ENCODE assay signal across 1 cellular context in the genomic region with DNA sequence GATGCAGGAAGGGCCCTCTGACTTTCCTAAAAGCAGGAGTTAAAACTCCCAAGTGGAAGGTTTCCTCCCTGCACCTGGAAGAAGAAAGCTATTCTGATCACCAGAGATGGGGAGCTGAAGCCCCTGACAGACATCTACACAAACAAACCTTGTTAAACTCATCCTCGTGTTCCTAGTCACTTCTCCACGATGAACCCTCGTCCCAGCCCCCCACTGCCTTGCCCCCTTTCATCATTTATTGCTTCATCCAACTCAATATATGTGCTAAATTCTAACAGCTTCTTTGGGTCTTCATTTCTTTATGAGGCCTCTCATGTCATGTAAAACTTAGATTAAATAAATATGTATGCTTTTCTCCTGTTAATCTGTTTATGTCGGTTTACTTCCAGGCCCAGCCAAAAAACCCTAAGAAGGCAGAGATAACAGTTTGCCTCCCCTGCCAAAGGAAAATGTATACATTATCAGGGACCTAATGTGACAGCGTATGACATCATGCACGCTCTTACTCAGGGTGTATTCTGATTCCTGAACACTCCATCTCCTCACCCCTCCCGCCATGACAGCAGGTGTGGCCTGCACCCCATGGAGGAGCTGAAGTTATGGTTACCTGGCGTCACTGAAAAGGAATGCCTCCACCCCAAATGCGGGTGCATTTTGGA.
TF ChIP-seq lines count a peak whose summit lies in the region.

No MANE protein-coding gene starts in this region.

TF ChIP-seq in K562, 482 proteins besides CTCF, POLR2A, EP300 and RAD21 (continues in another document):
- TF ChIP-seq, protein P1, sequence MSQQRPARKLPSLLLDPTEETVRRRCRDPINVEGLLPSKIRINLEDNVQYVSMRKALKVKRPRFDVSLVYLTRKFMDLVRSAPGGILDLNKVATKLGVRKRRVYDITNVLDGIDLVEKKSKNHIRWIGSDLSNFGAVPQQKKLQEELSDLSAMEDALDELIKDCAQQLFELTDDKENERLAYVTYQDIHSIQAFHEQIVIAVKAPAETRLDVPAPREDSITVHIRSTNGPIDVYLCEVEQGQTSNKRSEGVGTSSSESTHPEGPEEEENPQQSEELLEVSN (IDR thresholded peaks at IDR 0.05; ENCODE audit: borderline replicate concordance in 1 of 2, extremely low read depth in 1 of 2, insufficient read depth in 1 of 2, insufficient read length in 1 of 2, low read depth in 1 of 2, low read length in 1 of 2, poor library complexity in 1 of 2, severe bottlenecking in 1 of 2) = peak in 1 of 2 experiments; percentile 17
- TF ChIP-seq, protein P2, sequence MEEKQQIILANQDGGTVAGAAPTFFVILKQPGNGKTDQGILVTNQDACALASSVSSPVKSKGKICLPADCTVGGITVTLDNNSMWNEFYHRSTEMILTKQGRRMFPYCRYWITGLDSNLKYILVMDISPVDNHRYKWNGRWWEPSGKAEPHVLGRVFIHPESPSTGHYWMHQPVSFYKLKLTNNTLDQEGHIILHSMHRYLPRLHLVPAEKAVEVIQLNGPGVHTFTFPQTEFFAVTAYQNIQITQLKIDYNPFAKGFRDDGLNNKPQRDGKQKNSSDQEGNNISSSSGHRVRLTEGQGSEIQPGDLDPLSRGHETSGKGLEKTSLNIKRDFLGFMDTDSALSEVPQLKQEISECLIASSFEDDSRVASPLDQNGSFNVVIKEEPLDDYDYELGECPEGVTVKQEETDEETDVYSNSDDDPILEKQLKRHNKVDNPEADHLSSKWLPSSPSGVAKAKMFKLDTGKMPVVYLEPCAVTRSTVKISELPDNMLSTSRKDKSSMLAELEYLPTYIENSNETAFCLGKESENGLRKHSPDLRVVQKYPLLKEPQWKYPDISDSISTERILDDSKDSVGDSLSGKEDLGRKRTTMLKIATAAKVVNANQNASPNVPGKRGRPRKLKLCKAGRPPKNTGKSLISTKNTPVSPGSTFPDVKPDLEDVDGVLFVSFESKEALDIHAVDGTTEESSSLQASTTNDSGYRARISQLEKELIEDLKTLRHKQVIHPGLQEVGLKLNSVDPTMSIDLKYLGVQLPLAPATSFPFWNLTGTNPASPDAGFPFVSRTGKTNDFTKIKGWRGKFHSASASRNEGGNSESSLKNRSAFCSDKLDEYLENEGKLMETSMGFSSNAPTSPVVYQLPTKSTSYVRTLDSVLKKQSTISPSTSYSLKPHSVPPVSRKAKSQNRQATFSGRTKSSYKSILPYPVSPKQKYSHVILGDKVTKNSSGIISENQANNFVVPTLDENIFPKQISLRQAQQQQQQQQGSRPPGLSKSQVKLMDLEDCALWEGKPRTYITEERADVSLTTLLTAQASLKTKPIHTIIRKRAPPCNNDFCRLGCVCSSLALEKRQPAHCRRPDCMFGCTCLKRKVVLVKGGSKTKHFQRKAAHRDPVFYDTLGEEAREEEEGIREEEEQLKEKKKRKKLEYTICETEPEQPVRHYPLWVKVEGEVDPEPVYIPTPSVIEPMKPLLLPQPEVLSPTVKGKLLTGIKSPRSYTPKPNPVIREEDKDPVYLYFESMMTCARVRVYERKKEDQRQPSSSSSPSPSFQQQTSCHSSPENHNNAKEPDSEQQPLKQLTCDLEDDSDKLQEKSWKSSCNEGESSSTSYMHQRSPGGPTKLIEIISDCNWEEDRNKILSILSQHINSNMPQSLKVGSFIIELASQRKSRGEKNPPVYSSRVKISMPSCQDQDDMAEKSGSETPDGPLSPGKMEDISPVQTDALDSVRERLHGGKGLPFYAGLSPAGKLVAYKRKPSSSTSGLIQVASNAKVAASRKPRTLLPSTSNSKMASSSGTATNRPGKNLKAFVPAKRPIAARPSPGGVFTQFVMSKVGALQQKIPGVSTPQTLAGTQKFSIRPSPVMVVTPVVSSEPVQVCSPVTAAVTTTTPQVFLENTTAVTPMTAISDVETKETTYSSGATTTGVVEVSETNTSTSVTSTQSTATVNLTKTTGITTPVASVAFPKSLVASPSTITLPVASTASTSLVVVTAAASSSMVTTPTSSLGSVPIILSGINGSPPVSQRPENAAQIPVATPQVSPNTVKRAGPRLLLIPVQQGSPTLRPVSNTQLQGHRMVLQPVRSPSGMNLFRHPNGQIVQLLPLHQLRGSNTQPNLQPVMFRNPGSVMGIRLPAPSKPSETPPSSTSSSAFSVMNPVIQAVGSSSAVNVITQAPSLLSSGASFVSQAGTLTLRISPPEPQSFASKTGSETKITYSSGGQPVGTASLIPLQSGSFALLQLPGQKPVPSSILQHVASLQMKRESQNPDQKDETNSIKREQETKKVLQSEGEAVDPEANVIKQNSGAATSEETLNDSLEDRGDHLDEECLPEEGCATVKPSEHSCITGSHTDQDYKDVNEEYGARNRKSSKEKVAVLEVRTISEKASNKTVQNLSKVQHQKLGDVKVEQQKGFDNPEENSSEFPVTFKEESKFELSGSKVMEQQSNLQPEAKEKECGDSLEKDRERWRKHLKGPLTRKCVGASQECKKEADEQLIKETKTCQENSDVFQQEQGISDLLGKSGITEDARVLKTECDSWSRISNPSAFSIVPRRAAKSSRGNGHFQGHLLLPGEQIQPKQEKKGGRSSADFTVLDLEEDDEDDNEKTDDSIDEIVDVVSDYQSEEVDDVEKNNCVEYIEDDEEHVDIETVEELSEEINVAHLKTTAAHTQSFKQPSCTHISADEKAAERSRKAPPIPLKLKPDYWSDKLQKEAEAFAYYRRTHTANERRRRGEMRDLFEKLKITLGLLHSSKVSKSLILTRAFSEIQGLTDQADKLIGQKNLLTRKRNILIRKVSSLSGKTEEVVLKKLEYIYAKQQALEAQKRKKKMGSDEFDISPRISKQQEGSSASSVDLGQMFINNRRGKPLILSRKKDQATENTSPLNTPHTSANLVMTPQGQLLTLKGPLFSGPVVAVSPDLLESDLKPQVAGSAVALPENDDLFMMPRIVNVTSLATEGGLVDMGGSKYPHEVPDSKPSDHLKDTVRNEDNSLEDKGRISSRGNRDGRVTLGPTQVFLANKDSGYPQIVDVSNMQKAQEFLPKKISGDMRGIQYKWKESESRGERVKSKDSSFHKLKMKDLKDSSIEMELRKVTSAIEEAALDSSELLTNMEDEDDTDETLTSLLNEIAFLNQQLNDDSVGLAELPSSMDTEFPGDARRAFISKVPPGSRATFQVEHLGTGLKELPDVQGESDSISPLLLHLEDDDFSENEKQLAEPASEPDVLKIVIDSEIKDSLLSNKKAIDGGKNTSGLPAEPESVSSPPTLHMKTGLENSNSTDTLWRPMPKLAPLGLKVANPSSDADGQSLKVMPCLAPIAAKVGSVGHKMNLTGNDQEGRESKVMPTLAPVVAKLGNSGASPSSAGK (IDR thresholded peaks at IDR 0.05) = peak; percentile 92
- peak; percentile 89 for TF ChIP-seq JUND (IDR thresholded peaks at IDR 0.05; ENCODE audit: borderline replicate concordance, low read depth, low read length)
- TF ChIP-seq JUND (tag; IDR thresholded peaks at IDR 0.05; ENCODE audit: borderline replicate concordance, low read depth, low read length) = peak; percentile 86; the same call in 1 of the 3 replicates
- TF ChIP-seq LEF1 (IDR thresholded peaks at IDR 0.05) = peak; percentile 51; the same call in 1 of the 2 replicates
- TF ChIP-seq, protein P3, sequence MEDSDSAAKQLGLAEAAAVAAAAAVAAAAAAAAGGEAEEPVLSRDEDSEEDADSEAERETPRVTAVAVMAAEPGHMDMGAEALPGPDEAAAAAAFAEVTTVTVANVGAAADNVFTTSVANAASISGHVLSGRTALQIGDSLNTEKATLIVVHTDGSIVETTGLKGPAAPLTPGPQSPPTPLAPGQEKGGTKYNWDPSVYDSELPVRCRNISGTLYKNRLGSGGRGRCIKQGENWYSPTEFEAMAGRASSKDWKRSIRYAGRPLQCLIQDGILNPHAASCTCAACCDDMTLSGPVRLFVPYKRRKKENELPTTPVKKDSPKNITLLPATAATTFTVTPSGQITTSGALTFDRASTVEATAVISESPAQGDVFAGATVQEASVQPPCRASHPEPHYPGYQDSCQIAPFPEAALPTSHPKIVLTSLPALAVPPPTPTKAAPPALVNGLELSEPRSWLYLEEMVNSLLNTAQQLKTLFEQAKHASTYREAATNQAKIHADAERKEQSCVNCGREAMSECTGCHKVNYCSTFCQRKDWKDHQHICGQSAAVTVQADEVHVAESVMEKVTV (CRISPR knock-in tag; IDR thresholded peaks at IDR 0.05) = no peak
- peak; percentile 64; the same call in 1 of the 2 replicates for TF ChIP-seq CEBPG (CRISPR knock-in tag; IDR thresholded peaks at IDR 0.05)
- TF ChIP-seq CEBPG (tag; conservative IDR thresholded peaks at IDR 0.05 in 1 of 2, IDR thresholded peaks at IDR 0.05 in 1 of 2) = peak; percentile 16 to 78; a peak in 2 of 4 replicates
- peak; percentile 43 for TF ChIP-seq FOSL1 (tag; conservative IDR thresholded peaks at IDR 0.05)
- TF ChIP-seq, protein P4, sequence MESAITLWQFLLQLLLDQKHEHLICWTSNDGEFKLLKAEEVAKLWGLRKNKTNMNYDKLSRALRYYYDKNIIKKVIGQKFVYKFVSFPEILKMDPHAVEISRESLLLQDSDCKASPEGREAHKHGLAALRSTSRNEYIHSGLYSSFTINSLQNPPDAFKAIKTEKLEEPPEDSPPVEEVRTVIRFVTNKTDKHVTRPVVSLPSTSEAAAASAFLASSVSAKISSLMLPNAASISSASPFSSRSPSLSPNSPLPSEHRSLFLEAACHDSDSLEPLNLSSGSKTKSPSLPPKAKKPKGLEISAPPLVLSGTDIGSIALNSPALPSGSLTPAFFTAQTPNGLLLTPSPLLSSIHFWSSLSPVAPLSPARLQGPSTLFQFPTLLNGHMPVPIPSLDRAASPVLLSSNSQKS (CRISPR knock-in tag; IDR thresholded peaks at IDR 0.05) = no peak
- peak; percentile 77 for TF ChIP-seq L3MBTL2 (IDR thresholded peaks at IDR 0.05)
- no peak for TF ChIP-seq SMARCC2 (IDR thresholded peaks at IDR 0.05; ENCODE audit: low read depth)
- TF ChIP-seq ZNF175 (CRISPR knock-in tag; IDR thresholded peaks at IDR 0.05; ENCODE audit: low read depth) = peak; percentile 84; the same call in 1 of the 2 replicates
- no peak for TF ChIP-seq FOXJ3 (CRISPR knock-in tag; IDR thresholded peaks at IDR 0.05)
- TF ChIP-seq, protein P5, sequence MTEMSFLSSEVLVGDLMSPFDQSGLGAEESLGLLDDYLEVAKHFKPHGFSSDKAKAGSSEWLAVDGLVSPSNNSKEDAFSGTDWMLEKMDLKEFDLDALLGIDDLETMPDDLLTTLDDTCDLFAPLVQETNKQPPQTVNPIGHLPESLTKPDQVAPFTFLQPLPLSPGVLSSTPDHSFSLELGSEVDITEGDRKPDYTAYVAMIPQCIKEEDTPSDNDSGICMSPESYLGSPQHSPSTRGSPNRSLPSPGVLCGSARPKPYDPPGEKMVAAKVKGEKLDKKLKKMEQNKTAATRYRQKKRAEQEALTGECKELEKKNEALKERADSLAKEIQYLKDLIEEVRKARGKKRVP (CRISPR knock-in tag; IDR thresholded peaks at IDR 0.05) = 0 out of 2 replicates have a peak, but pooled peaks have one; percentile 37
- peak; percentile 34; the same call in 1 of the 2 replicates for TF ChIP-seq SOX6 (IDR thresholded peaks at IDR 0.05)
- TF ChIP-seq GABPB2 (CRISPR knock-in tag; conservative IDR thresholded peaks at IDR 0.05) = 0 out of 2 replicates have a peak, but pooled peaks have one; percentile 30
- no peak for TF ChIP-seq TOE1 (IDR thresholded peaks at IDR 0.05; ENCODE audit: borderline replicate concordance)
- TF ChIP-seq TOE1 (CRISPR knock-in tag; IDR thresholded peaks at IDR 0.05; ENCODE audit: borderline replicate concordance, low read depth) = no peak
- TF ChIP-seq MYC (IDR thresholded peaks at IDR 0.05; ENCODE audit: low read depth, low read length) = no peak; the same call in 1 of the 2 replicates
- 0 out of 2 replicates have a peak, but pooled peaks have one; percentile 20 for TF ChIP-seq MYC (CRISPR knock-in tag; IDR thresholded peaks at IDR 0.05; ENCODE audit: borderline replicate concordance, low read depth)
- peak; percentile 38; the same call in 1 of the 2 replicates for TF ChIP-seq HDAC2 (IDR thresholded peaks at IDR 0.05)
- TF ChIP-seq, protein P6, sequence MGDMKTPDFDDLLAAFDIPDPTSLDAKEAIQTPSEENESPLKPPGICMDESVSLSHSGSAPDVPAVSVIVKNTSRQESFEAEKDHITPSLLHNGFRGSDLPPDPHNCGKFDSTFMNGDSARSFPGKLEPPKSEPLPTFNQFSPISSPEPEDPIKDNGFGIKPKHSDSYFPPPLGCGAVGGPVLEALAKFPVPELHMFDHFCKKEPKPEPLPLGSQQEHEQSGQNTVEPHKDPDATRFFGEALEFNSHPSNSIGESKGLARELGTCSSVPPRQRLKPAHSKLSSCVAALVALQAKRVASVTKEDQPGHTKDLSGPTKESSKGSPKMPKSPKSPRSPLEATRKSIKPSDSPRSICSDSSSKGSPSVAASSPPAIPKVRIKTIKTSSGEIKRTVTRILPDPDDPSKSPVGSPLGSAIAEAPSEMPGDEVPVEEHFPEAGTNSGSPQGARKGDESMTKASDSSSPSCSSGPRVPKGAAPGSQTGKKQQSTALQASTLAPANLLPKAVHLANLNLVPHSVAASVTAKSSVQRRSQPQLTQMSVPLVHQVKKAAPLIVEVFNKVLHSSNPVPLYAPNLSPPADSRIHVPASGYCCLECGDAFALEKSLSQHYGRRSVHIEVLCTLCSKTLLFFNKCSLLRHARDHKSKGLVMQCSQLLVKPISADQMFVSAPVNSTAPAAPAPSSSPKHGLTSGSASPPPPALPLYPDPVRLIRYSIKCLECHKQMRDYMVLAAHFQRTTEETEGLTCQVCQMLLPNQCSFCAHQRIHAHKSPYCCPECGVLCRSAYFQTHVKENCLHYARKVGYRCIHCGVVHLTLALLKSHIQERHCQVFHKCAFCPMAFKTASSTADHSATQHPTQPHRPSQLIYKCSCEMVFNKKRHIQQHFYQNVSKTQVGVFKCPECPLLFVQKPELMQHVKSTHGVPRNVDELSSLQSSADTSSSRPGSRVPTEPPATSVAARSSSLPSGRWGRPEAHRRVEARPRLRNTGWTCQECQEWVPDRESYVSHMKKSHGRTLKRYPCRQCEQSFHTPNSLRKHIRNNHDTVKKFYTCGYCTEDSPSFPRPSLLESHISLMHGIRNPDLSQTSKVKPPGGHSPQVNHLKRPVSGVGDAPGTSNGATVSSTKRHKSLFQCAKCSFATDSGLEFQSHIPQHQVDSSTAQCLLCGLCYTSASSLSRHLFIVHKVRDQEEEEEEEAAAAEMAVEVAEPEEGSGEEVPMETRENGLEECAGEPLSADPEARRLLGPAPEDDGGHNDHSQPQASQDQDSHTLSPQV (IDR thresholded peaks at IDR 0.05) = peak; percentile 69
- no peak for TF ChIP-seq RFX1 (IDR thresholded peaks at IDR 0.05)
- TF ChIP-seq ZEB2 (IDR thresholded peaks at IDR 0.05) = 0 out of 2 replicates have a peak, but pooled peaks have one; percentile 19
- no peak for TF ChIP-seq ZC3H8 (IDR thresholded peaks at IDR 0.05)
- TF ChIP-seq PRPF4 (IDR thresholded peaks at IDR 0.05; ENCODE audit: insufficient read depth, low read depth, low read length, poor library complexity, severe bottlenecking) = no peak
- peak in 1 of 3 experiments; percentile 63 for TF ChIP-seq YY1 (IDR thresholded peaks at IDR 0.05; ENCODE audit: borderline replicate concordance in 1 of 3, control insufficient read depth in 1 of 3, extremely low read depth in 1 of 3, insufficient read depth in 3 of 3, insufficient read length in 1 of 3, insufficient replicate concordance in 2 of 3, low read depth in 1 of 3, low read length in 2 of 3)
- peak; percentile 57 for TF ChIP-seq CXXC5 (CRISPR knock-in tag; IDR thresholded peaks at IDR 0.05)
- peak; percentile 57 for TF ChIP-seq JUN (IDR thresholded peaks at IDR 0.05; ENCODE audit: borderline replicate concordance, low read depth, low read length)
- no peak for TF ChIP-seq JUN (CRISPR knock-in tag; IDR thresholded peaks at IDR 0.05; ENCODE audit: borderline replicate concordance)
- peak; percentile 54; the same call in 1 of the 2 replicates for TF ChIP-seq MTA3 (IDR thresholded peaks at IDR 0.05; ENCODE audit: borderline replicate concordance)
- peak; percentile 46; the same call in 1 of the 2 replicates for TF ChIP-seq CTBP1 (IDR thresholded peaks at IDR 0.05; ENCODE audit: borderline replicate concordance)
- no peak for TF ChIP-seq NR2C1 (IDR thresholded peaks at IDR 0.05)
- TF ChIP-seq NR2C1 (tag; IDR thresholded peaks at IDR 0.05) = peak; percentile 11; the same call in 1 of the 2 replicates
- TF ChIP-seq CREM (IDR thresholded peaks at IDR 0.05; ENCODE audit: low read depth) = peak; percentile 86
- TF ChIP-seq ATF7 (IDR thresholded peaks at IDR 0.05) = peak; percentile 96
- TF ChIP-seq STAT5A (IDR thresholded peaks at IDR 0.05; ENCODE audit: borderline replicate concordance, low read length) = no peak
- no peak for TF ChIP-seq ZNF431 (CRISPR knock-in tag; IDR thresholded peaks at IDR 0.05)
